ENCODE assay signal across 11 cellular contexts in the genomic region with DNA sequence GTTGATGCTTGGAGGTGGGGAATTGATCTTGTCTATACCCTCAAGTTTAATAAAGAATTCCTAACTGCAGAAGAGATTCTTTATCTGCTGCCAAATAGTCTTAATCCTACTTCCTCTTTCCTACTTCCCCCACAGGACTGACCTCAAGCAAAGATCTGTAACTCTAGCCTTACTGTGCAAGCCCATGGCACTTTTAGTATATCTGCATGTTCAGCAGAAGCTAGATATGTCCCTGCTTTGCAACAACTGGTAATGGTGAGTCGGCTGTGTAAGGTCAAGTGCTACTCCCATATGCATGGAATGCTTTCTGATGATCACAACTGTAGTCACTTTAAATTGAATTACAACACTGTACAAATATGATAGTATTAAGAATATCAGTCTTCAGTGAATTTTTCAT. TPM values are rescaled to one million over a fixed set of nuclear protein-coding genes. Genes with fewer than 3 reads are reported as not detected.
DNase-seq lines count a peak whose midpoint lies in the region; ATAC-seq, FAIRE-seq and TF ChIP-seq lines count a peak whose summit lies in the region.
"Had no signal": no experiment of that assay in that cellular context is flagged by ENCODE, and none has a peak within 500 bp of the region (broad histone marks: within the 10 kb centered on the region; RNA-seq: fewer than 3 reads in every experiment).

No MANE protein-coding gene starts in this region.

- intact Hi-C loops in Right ventricle myocardium inferior (cut with DNase I) (no loop called here), Right ventricle myocardium superior (cut with DNase I) (no loop called here)

- FAIRE-seq in urothelium cell line (lab: Jason Lieb, UNC) = peak; percentile 61
- FAIRE-seq: TTC549 had no signal

- DNase-seq in Right ventricle myocardium inferior (ENCODE audit: missing footprints) (no peak), Right ventricle myocardium superior (no peak), OCI-M1 (lab: John Stamatoyannopoulos, UW) (peak; percentile 93), fibroblast of pulmonary artery (ENCODE audit: low read depth) (peak; percentile 9), urothelium cell line (ENCODE audit: low spot score) (no peak), epidermal melanocyte (ENCODE audit: insufficient read length, low spot score) (no peak)
- DNase-seq: NCI-H82, thyroid gland had no signal

- H3K4me3 ChIP-seq in fibroblast of pulmonary artery (replicated peaks; ENCODE audit: low read depth, low read length) = no peak overlapping the region
- H3K4me3 ChIP-seq: thyroid gland had no signal

- ATAC-seq in Right ventricle myocardium inferior (peak; percentile 46), Right ventricle myocardium superior (ENCODE audit: poor library complexity) (no peak), GM19328 (IDR thresholded peaks at IDR 0.05; ENCODE audit: unreplicated experiment) (no peak), GM21390 (IDR thresholded peaks at IDR 0.05; ENCODE audit: unreplicated experiment) (no peak)

- TF ChIP-seq CTCF in fibroblast of pulmonary artery (IDR thresholded peaks at IDR 0.05; ENCODE audit: low read length, missing control alignments) = no peak

RNA-seq across cellular contexts. Expression of a gene that starts 26.3 kb away (rescaled TPM):
- total RNA-seq in Right ventricle myocardium inferior (32.6 TPM), Right ventricle myocardium superior (31.1 TPM)

RNA-seq across cellular contexts. Expression of a gene that starts 52.7 kb away (rescaled TPM):
- total RNA-seq in Right ventricle myocardium inferior (4.1 TPM), Right ventricle myocardium superior (3.9 TPM)

Comparison
In these comparisons a context has a peak if more than half of its experiments do, and no peak if none do; other contexts are left out.
1. DNase-seq: peak in OCI-M1 (single experiment) and fibroblast of pulmonary artery (single experiment); none in Right ventricle myocardium inferior (single experiment), Right ventricle myocardium superior (single experiment), urothelium cell line (single experiment) and epidermal melanocyte (single experiment).